8 cellular contexts compared by ENCODE assay signal in genomic region chr10:18627452-18628018, GRCh38. TPM values are rescaled to one million over a fixed set of nuclear protein-coding genes. Genes with fewer than 3 reads are reported as not detected.
DNase-seq lines count a peak whose midpoint lies in the region; ATAC-seq, FAIRE-seq and TF ChIP-seq lines count a peak whose summit lies in the region.
"Not testable (repeated sequence)": the region's sequence is repeated elsewhere in the genome, so short reads cannot be mapped to it uniquely, and the experiment has no call there.

No MANE protein-coding gene starts in this region.

- H3K9ac ChIP-seq in astrocyte (ENCODE audit: low read length) = peak overlapping the region; percentile 84

- H3K27me3 Mint-ChIP-seq in astrocyte (ENCODE audit: low read depth, unreplicated experiment); glutamatergic neuron (ENCODE audit: unreplicated experiment); naive thymus-derived CD8-positive, alpha-beta T cell: not testable (repeated sequence)

- H3K79me2 ChIP-seq in astrocyte (ENCODE audit: insufficient read depth, low read length) = not testable (repeated sequence)

- H3K4me1 ChIP-seq in astrocyte (ENCODE audit: insufficient read depth, low read length) = not testable (repeated sequence)

- not testable (repeated sequence) for H3K9me3 Mint-ChIP-seq in astrocyte (ENCODE audit: unreplicated experiment); glutamatergic neuron (ENCODE audit: unreplicated experiment); naive thymus-derived CD8-positive, alpha-beta T cell

- not testable (repeated sequence) for TF ChIP-seq CTCF in AG09319 (IDR thresholded peaks at IDR 0.05; ENCODE audit: low read depth, low read length); astrocyte (IDR thresholded peaks at IDR 0.05; ENCODE audit: insufficient read depth, low read depth, low read length); glutamatergic neuron (IDR thresholded peaks at IDR 0.05; ENCODE audit: partially characterized antibody, unreplicated experiment)

- H3K4me3 ChIP-seq in astrocyte (ENCODE audit: insufficient read depth, low read depth, low read length) = peak overlapping the region; percentile 55

- peaks cover 18% of the 10 kb centered on the region for H3K4me1 Mint-ChIP-seq in astrocyte (ENCODE audit: low read depth, unreplicated experiment)
- H3K4me1 Mint-ChIP-seq in glutamatergic neuron (ENCODE audit: low read depth, unreplicated experiment) = not testable (repeated sequence)
- H3K4me1 Mint-ChIP-seq in naive thymus-derived CD8-positive, alpha-beta T cell = peaks cover 7 to 25% (median 17%) of the 10 kb centered on the region in 4 donors

- peak; percentile 45 for ATAC-seq in HG02870 (IDR thresholded peaks at IDR 0.05; ENCODE audit: unreplicated experiment)
- ATAC-seq in naive thymus-derived CD8-positive, alpha-beta T cell = peak; percentile 58 to 83

- H2AFZ ChIP-seq in astrocyte (ENCODE audit: low read depth, low read length) = peak overlapping the region; percentile 81

- H3K27ac ChIP-seq in astrocyte (ENCODE audit: low read depth, low read length) = peak overlapping the region; percentile 57

- not testable (repeated sequence) for H3K36me3 Mint-ChIP-seq in astrocyte (ENCODE audit: low read depth, unreplicated experiment); glutamatergic neuron (ENCODE audit: unreplicated experiment)
- H3K36me3 Mint-ChIP-seq in naive thymus-derived CD8-positive, alpha-beta T cell = peaks cover 0 to 10% (median 6%) of the 10 kb centered on the region in 3 donors

- H3K4me2 ChIP-seq in astrocyte (ENCODE audit: low read length) = peak overlapping the region; percentile 85

- not testable (repeated sequence) for FAIRE-seq in astrocyte (lab: Jason Lieb, UNC)

- DNase-seq in AG09319 (ENCODE audit: extremely low read depth, low read depth) (peak; percentile 29), NCI-H748 (lab: John Stamatoyannopoulos, UW; ENCODE audit: unreplicated experiment) (peak; percentile 86), astrocyte (ENCODE audit: low read depth) (peak; percentile 56), glutamatergic neuron (peak; percentile 90)
- DNase-seq in activated CD4-positive, alpha-beta T cell treated with anti-CD3 and anti-CD28 coated beads for 4 hours = peak; percentile 65 to 68
- DNase-seq in naive thymus-derived CD8-positive, alpha-beta T cell = peak; percentile 57 to 91 (median 78)
- DNase-seq in stimulated activated CD4-positive, alpha-beta T cell treated with anti-CD3 and anti-CD28 coated beads, TNF-alpha, amount 100 ng/mL, for 24 hours (ENCODE audit: low read depth in 3 of 3) = peak; percentile 22 to 56 (median 36)

- H3K36me3 ChIP-seq in astrocyte (ENCODE audit: insufficient read depth, low read length) = not testable (repeated sequence)

- H3K27me3 ChIP-seq in astrocyte (ENCODE audit: insufficient read depth, low read length) = not testable (repeated sequence)

- POLR2A ChIA-PET in naive thymus-derived CD8-positive, alpha-beta T cell (lab: Charles Lee) = interaction anchor here (1.0 to 2.7 kb wide), 2 partner anchors 24 to 32 kb away, joined by 4 to 12 read pairs; partner anchors contain the start of genes ARL5B and NSUN6

- H4K20me1 ChIP-seq in astrocyte (ENCODE audit: insufficient read depth, low read length) = not testable (repeated sequence)

- not testable (repeated sequence) for H3K9me3 ChIP-seq in astrocyte (ENCODE audit: insufficient read depth, low read depth, low read length)

- H3K4me3 Mint-ChIP-seq in astrocyte (ENCODE audit: unreplicated experiment) (peak overlapping the region; percentile 83), glutamatergic neuron (ENCODE audit: unreplicated experiment) (peak overlapping the region; percentile 91)
- H3K4me3 Mint-ChIP-seq in naive thymus-derived CD8-positive, alpha-beta T cell = peak overlapping the region; percentile 88 to 94 (median 90)

- H3K27ac Mint-ChIP-seq in astrocyte (ENCODE audit: unreplicated experiment) (peak overlapping the region; percentile 92), glutamatergic neuron (ENCODE audit: unreplicated experiment) (peak overlapping the region; percentile 98)
- peak overlapping the region; percentile 91 to 98 (median 95) for H3K27ac Mint-ChIP-seq in naive thymus-derived CD8-positive, alpha-beta T cell

RNA-seq across cellular contexts. Expression of gene NSUN6, which starts 23.9 kb away (rescaled TPM):
- total RNA-seq in astrocyte (5.9 and 7.3 TPM in 2 replicates), glutamatergic neuron (ENCODE audit: unreplicated experiment) (20.7 TPM)
- total RNA-seq in naive thymus-derived CD8-positive, alpha-beta T cell = 10 to 100 TPM; 39.6 to 42.4 TPM
- 10 to 100 TPM in 1 of 3 donors, 1 to 10 TPM in 2; 5.3 to 10.8 (median 6.1) TPM for polyA plus RNA-seq in naive thymus-derived CD8-positive, alpha-beta T cell

RNA-seq across cellular contexts. Expression of gene ARL5B, which starts 31.7 kb away (rescaled TPM):
- total RNA-seq in astrocyte (32.6 and 36.7 TPM in 2 replicates), glutamatergic neuron (ENCODE audit: unreplicated experiment) (41.4 TPM)
- 10 to 100 TPM; 11.2 to 12.9 TPM for total RNA-seq in naive thymus-derived CD8-positive, alpha-beta T cell
- 1 to 10 TPM in 1 of 3 donors, under 1 TPM in 2; 0.72 to 1.9 (median 0.97) TPM for polyA plus RNA-seq in naive thymus-derived CD8-positive, alpha-beta T cell

Comparison
In these comparisons a context has a peak if more than half of its experiments do, and no peak if none do; other contexts are left out.
1. Peak in every context shown above with its lines: DNase-seq, ATAC-seq, H3K4me3 ChIP-seq and H3K27ac ChIP-seq.
2. DNase-seq: peak in every context shown above with its lines; median percentile 90 in glutamatergic neuron; 86 in NCI-H748; 78 in naive thymus-derived CD8-positive, alpha-beta T cell; 66 in activated CD4-positive, alpha-beta T cell treated with anti-CD3 and anti-CD28 coated beads for 4 hours; 56 in astrocyte; 36 in stimulated activated CD4-positive, alpha-beta T cell treated with anti-CD3 and anti-CD28 coated beads, TNF-alpha, amount 100 ng/mL, for 24 hours; 29 in AG09319.